15 cellular contexts compared by ENCODE assay signal in the genomic region with DNA sequence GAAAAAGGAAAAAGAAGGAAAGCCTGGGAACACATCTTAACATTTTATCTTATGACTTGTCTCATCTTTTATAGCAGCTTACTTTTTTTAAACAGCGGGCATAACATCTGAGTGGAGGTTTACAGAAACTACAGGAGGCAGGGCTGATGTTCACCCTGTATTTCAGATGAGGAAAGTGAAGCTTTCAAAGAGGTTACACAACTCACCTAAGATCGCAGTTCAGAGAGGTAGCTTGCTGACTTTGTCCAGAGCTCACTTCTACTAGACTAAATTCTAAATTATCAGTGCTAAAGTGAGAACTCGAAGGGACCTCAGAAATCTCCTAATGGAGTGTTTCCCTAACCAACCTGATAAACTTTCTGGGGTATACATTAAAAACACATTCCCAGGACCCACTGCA. TPM values are rescaled to one million over a fixed set of nuclear protein-coding genes. Genes with fewer than 3 reads are reported as not detected.
DNase-seq lines count a peak whose midpoint lies in the region; FAIRE-seq and TF ChIP-seq lines count a peak whose summit lies in the region.
"Had no signal": no experiment of that assay in that cellular context is flagged by ENCODE, and none has a peak within 500 bp of the region (broad histone marks: within the 10 kb centered on the region; RNA-seq: fewer than 3 reads in every experiment).

No MANE protein-coding gene starts in this region.

- intact Hi-C loops in Calu3 (cut with micrococcal nuclease; ENCODE audit: unreplicated experiment) (loop anchor here (2.0 to 5.0 kb wide), 2 partner anchors 23 to 79 kb away; no protein-coding TSS in a partner anchor), OCI-LY7 (cut with micrococcal nuclease; ENCODE audit: unreplicated experiment) (no loop called here)

- no peak overlapping the region for H3K9ac ChIP-seq in trophoblast cell (ENCODE audit: low read length)

- H3K18ac ChIP-seq in trophoblast cell (ENCODE audit: low read length) = no peak overlapping the region

- H2AK5ac ChIP-seq in trophoblast cell (ENCODE audit: low read length) = no peak overlapping the region

- no peak overlapping the region for H2BK5ac ChIP-seq in trophoblast cell (ENCODE audit: low read depth, low read length, poor library complexity)

- no peak overlapping the region for H3K14ac ChIP-seq in trophoblast cell (ENCODE audit: low read length)

- H3K27me3 Mint-ChIP-seq in Calu3 (ENCODE audit: unreplicated experiment) = no peaks in the 10 kb centered on the region
- H3K27me3 Mint-ChIP-seq: CD4-positive, alpha-beta memory T cell had no signal

- H3K36me3 Mint-ChIP-seq in Calu3 (ENCODE audit: insufficient read depth, unreplicated experiment) = peaks cover 64% of the 10 kb centered on the region

- no peak overlapping the region for H4K12ac ChIP-seq in trophoblast cell (ENCODE audit: low read depth, low read length)

- POLR2A ChIA-PET in OCI-LY7 (lab: Charles Lee) = interaction anchor here (0.5 to 4.4 kb wide), 3 partner anchors 8 to 171 kb away, joined by 4 to 24 read pairs (median 10); no protein-coding TSS in a partner anchor

- H4K91ac ChIP-seq in trophoblast cell (ENCODE audit: low read depth, low read length) = no peak overlapping the region

- peak overlapping the region; percentile 66 for H3K4me3 Mint-ChIP-seq in Calu3 (ENCODE audit: low read depth, unreplicated experiment)

- H3K9me2 ChIP-seq in OCI-LY7 (ENCODE audit: insufficient read depth, low read length) (no peaks in the 10 kb centered on the region), hepatocyte (replicated peaks; ENCODE audit: insufficient read depth) (no peaks in the 10 kb centered on the region)

- H3K9me3 ChIP-seq in OCI-LY7 (ENCODE audit: low read length) (no peaks in the 10 kb centered on the region; the same call in 1 of the 2 replicates), hepatocyte (ENCODE audit: low read depth) (no peaks in the 10 kb centered on the region), trophoblast cell (ENCODE audit: insufficient read depth, low read depth, low read length) (no peaks in the 10 kb centered on the region)

- H3K79me2 ChIP-seq in OCI-LY7 (ENCODE audit: insufficient read depth, low read depth, low read length) (peaks cover 93% of the 10 kb centered on the region), hepatocyte (peaks cover 87% of the 10 kb centered on the region), trophoblast cell (ENCODE audit: control insufficient read depth, insufficient read depth, low read length, poor library complexity) (peaks cover 20% of the 10 kb centered on the region)

- 86% methylated on average over 3 of the region's 3 CpGs for WGBS in hepatocyte (ENCODE audit: low lambda C conversion rate, missing lambda C conversion rate)
- WGBS in trophoblast cell (ENCODE audit: extremely low coverage, insufficient coverage, insufficient read length) = no CpG with 5 or more reads among the region's 3 CpGs

- no peak overlapping the region for H3K4me3 ChIP-seq in OCI-LY7 (ENCODE audit: low read depth, low read length, poor library complexity, severe bottlenecking)
- H3K4me3 ChIP-seq in hepatocyte = no peak overlapping the region
- no peak overlapping the region for H3K4me3 ChIP-seq in trophoblast cell (ENCODE audit: low read depth, low read length)

- peaks cover 74% of the 10 kb centered on the region for H3K36me3 ChIP-seq in OCI-LY7 (ENCODE audit: insufficient read depth, low read length)
- H3K36me3 ChIP-seq in hepatocyte (replicated peaks; ENCODE audit: insufficient read depth, low read depth) = no peaks in the 10 kb centered on the region
- H3K36me3 ChIP-seq in trophoblast cell (ENCODE audit: control insufficient read depth in 1 of 2, insufficient read depth in 2 of 2, low read length in 2 of 2) = peaks cover 5 to 7% of the 10 kb centered on the region in 2 experiments

- peak overlapping the region; percentile 93; the same call in 1 of the 2 replicates for H3K4me2 ChIP-seq in OCI-LY7 (ENCODE audit: low read length)
- peak overlapping the region; percentile 43 for H3K4me2 ChIP-seq in hepatocyte
- no peak overlapping the region for H3K4me2 ChIP-seq in trophoblast cell (ENCODE audit: low read length)

- H4K20me1 ChIP-seq in OCI-LY7 (ENCODE audit: insufficient read depth, low read length) (peaks cover 37% of the 10 kb centered on the region), hepatocyte (ENCODE audit: insufficient read depth, poor library complexity, severe bottlenecking) (peaks cover 38% of the 10 kb centered on the region)

- no peak overlapping the region for H3K23ac ChIP-seq in trophoblast cell (ENCODE audit: low read length)

- DNase-seq in Calu3 (no peak), OCI-LY7 (ENCODE audit: low spot score) (no peak), hepatocyte (ENCODE audit: low spot score) (peak; percentile 5), trophoblast cell (no peak), frontal cortex (ENCODE audit: low spot score in 2 of 2) (no peak), GM10266 (ENCODE audit: extremely low spot score) (no peak), SHP77 (lab: John Stamatoyannopoulos, UW) (no peak)
- DNase-seq: CD4-positive, alpha-beta memory T cell; GF-D8; GOT3; KG1; NCI-H1048; NCI-H1436 treated with DMSO at 0.1 percent for 48 hours; NCI-H2081; NCI-H774 had no signal

- H3K4me1 ChIP-seq in OCI-LY7 (ENCODE audit: insufficient read depth, low read length, poor library complexity, severe bottlenecking) = peaks cover 31% of the 10 kb centered on the region
- H3K4me1 ChIP-seq in hepatocyte (ENCODE audit: insufficient read depth) = peaks cover 23% of the 10 kb centered on the region
- H3K4me1 ChIP-seq in trophoblast cell (ENCODE audit: control insufficient read depth in 1 of 2, insufficient read depth in 2 of 2, low read length in 2 of 2) = peaks cover 0 to 5% of the 10 kb centered on the region in 2 experiments

- H3K27me3 ChIP-seq in hepatocyte = no peaks in the 10 kb centered on the region
- no peaks in the 10 kb centered on the region for H3K27me3 ChIP-seq in trophoblast cell (ENCODE audit: insufficient read depth, low read length)

- H3K4ac ChIP-seq in trophoblast cell (ENCODE audit: low read depth, low read length) = peak overlapping the region; percentile 4

- H2AFZ ChIP-seq in OCI-LY7 (ENCODE audit: low read length) (no peak overlapping the region), hepatocyte (no peak overlapping the region), trophoblast cell (ENCODE audit: insufficient read depth, low read length, poor library complexity) (no peak overlapping the region)

- H3K4me1 Mint-ChIP-seq in Calu3 (ENCODE audit: low read depth, unreplicated experiment) = peaks cover 55% of the 10 kb centered on the region

- no peak for TF ChIP-seq CTCF in Calu3 (IDR thresholded peaks at IDR 0.05; ENCODE audit: unreplicated experiment)
- no peak for TF ChIP-seq CTCF in OCI-LY7 (conservative IDR thresholded peaks at IDR 0.05; ENCODE audit: low read length)
- no peak for TF ChIP-seq CTCF in hepatocyte (IDR thresholded peaks at IDR 0.05; ENCODE audit: poor library complexity)
- TF ChIP-seq CTCF in GM10266 (IDR thresholded peaks at IDR 0.05; ENCODE audit: control insufficient read depth, insufficient read depth, low read depth, missing control alignments) = no peak

- FAIRE-seq in frontal cortex (lab: Jason Lieb, UNC) = no peak

- H3K9me3 Mint-ChIP-seq in Calu3 (ENCODE audit: low read depth, unreplicated experiment) = no peaks in the 10 kb centered on the region

- H2BK120ac ChIP-seq in trophoblast cell (ENCODE audit: insufficient read depth, low read length, poor library complexity) = no peak overlapping the region

- H4K8ac ChIP-seq in trophoblast cell (ENCODE audit: low read depth, low read length) = no peak overlapping the region

- no peak overlapping the region for H3K27ac ChIP-seq in OCI-LY7 (ENCODE audit: low read depth, low read length, poor library complexity, severe bottlenecking)
- no peak overlapping the region for H3K27ac ChIP-seq in hepatocyte
- H3K27ac ChIP-seq in trophoblast cell (ENCODE audit: low read depth, low read length) = no peak overlapping the region

- CTCF ChIA-PET in Calu3 (lab: Charles Lee) (interaction anchor here (0.5 to 1.1 kb wide), 6 partner anchors 9 to 257 kb away, joined by 3 to 8 read pairs (median 5); no protein-coding TSS in a partner anchor), OCI-LY7 (lab: Charles Lee; ENCODE audit: unreplicated experiment) (no interaction called here)

- H3K79me1 ChIP-seq in trophoblast cell (ENCODE audit: low read length) = peaks cover 13% of the 10 kb centered on the region

- BruUV-seq in Calu3 (replicated peaks; lab: Mats Ljungman, UMichigan) (no TSS peak), OCI-LY7 (replicated peaks; lab: Mats Ljungman, UMichigan) (no TSS peak)

- H2BK12ac ChIP-seq in trophoblast cell (ENCODE audit: low read length) = no peak overlapping the region

- H3K27ac Mint-ChIP-seq in Calu3 (ENCODE audit: unreplicated experiment) = peak overlapping the region; percentile 74

RNA-seq across cellular contexts. Expression of gene MBTD1, which starts 3.7 kb away (rescaled TPM):
- 35.6 and 38.4 TPM in 2 replicates for total RNA-seq in Calu3 (2022)
- total RNA-seq in OCI-LY7 (2014; rRNA removed; shearing (Covaris generic)) = 17.3 and 21.2 TPM in 2 replicates
- 39.1 and 46.9 TPM in 2 replicates for total RNA-seq in OCI-LY7 (2022)
- total RNA-seq in hepatocyte = 15.3 and 24.2 TPM in 2 replicates
- polyA plus RNA-seq in hepatocyte = 3.2 and 4.5 TPM in 2 replicates
- 11.6 and 11.8 TPM in 2 replicates for polyA plus RNA-seq in trophoblast cell (2013)
- total RNA-seq in frontal cortex = 64.4 TPM

RNA-seq across cellular contexts. Expression of gene UTP18, which starts 4.2 kb away (rescaled TPM):
- 66.7 and 68.5 TPM in 2 replicates for total RNA-seq in Calu3 (2022)
- total RNA-seq in OCI-LY7 (2014; rRNA removed; shearing (Covaris generic)) = 58.1 and 62.8 TPM in 2 replicates
- 66.6 and 68.3 TPM in 2 replicates for total RNA-seq in OCI-LY7 (2022)
- 30.3 and 31.3 TPM in 2 replicates for total RNA-seq in hepatocyte
- 31.8 and 38.2 TPM in 2 replicates for polyA plus RNA-seq in hepatocyte
- polyA plus RNA-seq in trophoblast cell (2013) = 47.4 and 55.2 TPM in 2 replicates
- total RNA-seq in frontal cortex = 70.5 TPM
